In genomic region chr3:153901152-153901551, GRCh38 we compare ENCODE assay signal across 27 cellular contexts.
DNase-seq lines count a peak whose midpoint lies in the region; ATAC-seq and TF ChIP-seq lines count a peak whose summit lies in the region.
"Had no signal": no experiment of that assay in that cellular context is flagged by ENCODE, and none has a peak within 500 bp of the region (broad histone marks: within the 10 kb centered on the region; RNA-seq: fewer than 3 reads in every experiment).

No MANE protein-coding gene starts in this region.

- no peaks in the 10 kb centered on the region for H3K27me3 ChIP-seq in vagina
- H3K27me3 ChIP-seq: BE2C, uterus had no signal

- no peak for TF ChIP-seq POLR2A in vagina (IDR thresholded peaks at IDR 0.05)

- intact Hi-C loops in vagina (cut with DNase I), result no loop called here

- TF ChIP-seq CTCF in vagina (IDR thresholded peaks at IDR 0.05), result no peak

- H3K4me3 ChIP-seq in mesodermal cell (ENCODE audit: extremely low read depth, insufficient read depth, low read length, poor library complexity, severe bottlenecking), result no peak overlapping the region
- H3K4me3 ChIP-seq in vagina, result no peak overlapping the region
- H3K4me3 ChIP-seq: coronary artery, thoracic aorta, uterus had no signal

- WGBS in mesodermal cell (ENCODE audit: insufficient coverage in 2 of 2), 2 experiments, result no CpG with 5 or more reads among the region's 2 CpGs

- H3K4me1 ChIP-seq in mesodermal cell (ENCODE audit: control insufficient read depth, insufficient read depth, low read length, poor library complexity, severe bottlenecking) (peaks cover 3% of the 10 kb centered on the region), vagina (no peaks in the 10 kb centered on the region)
- H3K4me1 ChIP-seq: BE2C, uterus had no signal

- H3K27ac ChIP-seq in epithelial cell of prostate (peak overlapping the region; percentile 33), mesodermal cell (ENCODE audit: low read depth, low read length, severe bottlenecking) (peak overlapping the region; percentile 72), vagina (no peak overlapping the region)
- H3K27ac ChIP-seq: coronary artery, HL-60, thoracic aorta, uterus had no signal

- DNase-seq in COLO829 (ENCODE audit: low spot score), result peak; percentile 73
- peak; percentile 52 for DNase-seq in LoVo (ENCODE audit: low spot score)
- peak; percentile 56 for DNase-seq in epithelial cell of prostate (ENCODE audit: low read depth, low spot score)
- no peak for DNase-seq in D341Med (ENCODE audit: low spot score)
- DNase-seq in vagina (ENCODE audit: extremely low spot score in 2 of 2), result no peak
- no peak for DNase-seq in NCI-H187 (lab: John Stamatoyannopoulos, UW)
- DNase-seq: activated CD8-positive, alpha-beta T cell treated with anti-CD3 and anti-CD28 coated beads, Interleukin-2, amount 10 ng/mL, durations not matched to agents 7 days and 5 days; aorta; BE2C; effector memory CD8-positive, alpha-beta T cell; GDM1; HFFc6; IMR-90; left ventricle myocardium superior; naive B cell; NCI-H2081; NCI-H2227 treated with DMSO at 0.1 percent for 48 hours; NCI-H748 treated with DMSO at 0.1 percent for 48 hours; nucleus accumbens; RPMI8226; uterus had no signal

- H3K36me3 ChIP-seq in mesodermal cell (ENCODE audit: control insufficient read depth, insufficient read depth, low read length), result no peaks in the 10 kb centered on the region
- no peaks in the 10 kb centered on the region for H3K36me3 ChIP-seq in vagina
- H3K36me3 ChIP-seq: BE2C, thoracic aorta, uterus had no signal

- ATAC-seq in HG02870 (IDR thresholded peaks at IDR 0.05; ENCODE audit: unreplicated experiment), result no peak
- ATAC-seq: activated CD8-positive, alpha-beta T cell treated with anti-CD3 and anti-CD28 coated beads, Interleukin-2, amount 10 ng/mL, durations not matched to agents 7 days and 5 days; activated naive CD4-positive, alpha-beta T cell treated with anti-CD3 and anti-CD28 coated beads, Interleukin-2, amount 50 U/mL, for 72 hours; effector memory CD8-positive, alpha-beta T cell; left ventricle myocardium superior had no signal

- H3K9me3 ChIP-seq in mesodermal cell (ENCODE audit: control insufficient read depth, low read length), result no peaks in the 10 kb centered on the region
- no peaks in the 10 kb centered on the region for H3K9me3 ChIP-seq in vagina
- H3K9me3 ChIP-seq: BE2C, thoracic aorta, uterus had no signal

Comparison
In these comparisons a context has a peak if more than half of its experiments do, and no peak if none do; other contexts are left out.
1. DNase-seq: peak in COLO829 (single experiment), LoVo (single experiment) and epithelial cell of prostate (single experiment); none in D341Med (single experiment), vagina (0 of 2) and NCI-H187 (0 of 2).